ENCODE assay signal across 9 cellular contexts in the genomic region with DNA sequence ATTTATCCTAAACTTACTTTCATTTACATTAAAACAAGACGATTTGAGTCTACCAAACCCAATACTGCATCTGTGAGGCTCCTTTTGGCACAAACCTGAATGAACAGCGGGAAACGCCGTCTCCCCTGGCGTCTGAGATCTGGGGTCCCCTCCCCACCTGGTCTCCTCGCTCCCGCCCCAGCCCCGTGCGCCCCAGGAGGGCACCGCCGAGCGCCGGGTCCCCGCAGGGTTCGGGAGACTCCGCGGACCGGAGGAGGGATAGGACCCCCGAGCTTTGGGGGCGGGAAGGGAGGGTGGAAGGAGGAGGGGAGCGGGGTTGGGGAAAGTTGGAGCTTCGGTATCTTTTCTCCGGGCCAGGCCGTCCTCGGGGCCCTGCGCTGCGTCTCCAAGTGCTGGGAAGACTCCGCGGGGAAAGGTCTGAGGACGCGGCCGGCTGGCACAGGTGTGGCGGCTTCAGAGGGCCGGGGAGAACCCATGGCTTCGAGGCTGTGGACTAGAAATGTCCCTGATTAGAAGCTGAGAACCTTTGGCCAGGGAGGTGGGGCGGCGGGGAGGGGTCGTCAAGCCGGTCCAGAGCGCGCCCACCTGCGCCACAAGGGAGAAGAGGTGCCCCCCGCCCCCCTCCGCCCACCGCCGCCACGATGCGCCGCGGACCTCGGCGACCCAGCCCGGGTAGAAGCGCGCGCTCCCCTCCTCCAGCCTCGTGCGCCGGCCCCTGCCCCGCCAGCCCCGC. TPM values are rescaled to one million over a fixed set of nuclear protein-coding genes. Genes with fewer than 3 reads are reported as not detected.
DNase-seq lines count a peak whose midpoint lies in the region; ATAC-seq lines count a peak whose summit lies in the region.
"Had no signal": no experiment of that assay in that cellular context is flagged by ENCODE, and none has a peak within 500 bp of the region (broad histone marks: within the 10 kb centered on the region; RNA-seq: fewer than 3 reads in every experiment).

No MANE protein-coding gene starts in this region.

- DNase-seq in NCI-H2227 (lab: John Stamatoyannopoulos, UW; ENCODE audit: unreplicated experiment) = peak; percentile 7
- DNase-seq in NCI-H2227 treated with DMSO at 0.1 percent for 48 hours (lab: John Stamatoyannopoulos, UW) = no peak
- DNase-seq in activated CD8-positive, alpha-beta T cell treated with anti-CD3 and anti-CD28 coated beads, Interleukin-2, amount 10 ng/mL, durations not matched to agents 7 days and 5 days = no peak
- no peak for DNase-seq in stimulated activated naive CD8-positive, alpha-beta T cell treated with anti-CD3 and anti-CD28 coated beads, Interleukin-15, amount 100 ng/mL, for 72 hours
- no peak for DNase-seq in GM19240 (ENCODE audit: insufficient read length, low spot score)

- ATAC-seq in activated CD8-positive, alpha-beta T cell treated with anti-CD3 and anti-CD28 coated beads, Interleukin-2, amount 10 ng/mL, durations not matched to agents 7 days and 5 days = peak; percentile 27
- peak; percentile 50 for ATAC-seq in stimulated activated naive CD8-positive, alpha-beta T cell treated with anti-CD3 and anti-CD28 coated beads, Interleukin-15, amount 100 ng/mL, for 72 hours
- ATAC-seq in GM21390 (IDR thresholded peaks at IDR 0.05; ENCODE audit: unreplicated experiment) (no peak), GM21447 (IDR thresholded peaks at IDR 0.05; ENCODE audit: unreplicated experiment) (no peak)

- peak overlapping the region; percentile 24 for H3K27ac Mint-ChIP-seq in activated CD8-positive, alpha-beta T cell treated with anti-CD3 and anti-CD28 coated beads, Interleukin-2, amount 10 ng/mL, durations not matched to agents 7 days and 5 days
- peak overlapping the region; percentile 71 to 80 for H3K27ac Mint-ChIP-seq in stimulated activated naive CD8-positive, alpha-beta T cell treated with anti-CD3 and anti-CD28 coated beads, Interleukin-15, amount 100 ng/mL, for 72 hours
- H3K27ac Mint-ChIP-seq: CD4-positive, CD25-positive, alpha-beta regulatory T cell had no signal

- CTCF ChIA-PET in activated CD8-positive, alpha-beta T cell treated with anti-CD3 and anti-CD28 coated beads, Interleukin-2, amount 10 ng/mL, durations not matched to agents 7 days and 5 days (lab: Charles Lee) = interaction anchor here (0.9 kb wide), 1 partner anchor 24 kb away, joined by 3 read pairs; no protein-coding TSS in a partner anchor

- peak overlapping the region; percentile 60 for H3K4me3 Mint-ChIP-seq in activated CD8-positive, alpha-beta T cell treated with anti-CD3 and anti-CD28 coated beads, Interleukin-2, amount 10 ng/mL, durations not matched to agents 7 days and 5 days
- H3K4me3 Mint-ChIP-seq in stimulated activated naive CD8-positive, alpha-beta T cell treated with anti-CD3 and anti-CD28 coated beads, Interleukin-15, amount 100 ng/mL, for 72 hours = peak overlapping the region; percentile 75 to 81

- peaks cover 21% of the 10 kb centered on the region for H3K27me3 Mint-ChIP-seq in activated CD8-positive, alpha-beta T cell treated with anti-CD3 and anti-CD28 coated beads, Interleukin-2, amount 10 ng/mL, durations not matched to agents 7 days and 5 days (ENCODE audit: low read depth)
- peaks cover 23% of the 10 kb centered on the region for H3K27me3 Mint-ChIP-seq in stimulated activated naive CD8-positive, alpha-beta T cell treated with anti-CD3 and anti-CD28 coated beads, Interleukin-15, amount 100 ng/mL, for 72 hours

- H3K36me3 Mint-ChIP-seq in activated CD8-positive, alpha-beta T cell treated with anti-CD3 and anti-CD28 coated beads, Interleukin-2, amount 10 ng/mL, durations not matched to agents 7 days and 5 days (ENCODE audit: low read depth) = no peaks in the 10 kb centered on the region
- H3K36me3 Mint-ChIP-seq: CD4-positive, CD25-positive, alpha-beta regulatory T cell had no signal

- H3K4me1 Mint-ChIP-seq in activated CD8-positive, alpha-beta T cell treated with anti-CD3 and anti-CD28 coated beads, Interleukin-2, amount 10 ng/mL, durations not matched to agents 7 days and 5 days (ENCODE audit: low read depth) = peaks cover 32% of the 10 kb centered on the region
- peaks cover 70% of the 10 kb centered on the region for H3K4me1 Mint-ChIP-seq in stimulated activated naive CD8-positive, alpha-beta T cell treated with anti-CD3 and anti-CD28 coated beads, Interleukin-15, amount 100 ng/mL, for 72 hours

- H3K9me3 Mint-ChIP-seq in activated CD8-positive, alpha-beta T cell treated with anti-CD3 and anti-CD28 coated beads, Interleukin-2, amount 10 ng/mL, durations not matched to agents 7 days and 5 days (ENCODE audit: insufficient read depth) = no peaks in the 10 kb centered on the region
- H3K9me3 Mint-ChIP-seq in stimulated activated naive CD8-positive, alpha-beta T cell treated with anti-CD3 and anti-CD28 coated beads, Interleukin-15, amount 100 ng/mL, for 72 hours = peaks cover 0 to 9% of the 10 kb centered on the region in 2 donors

- POLR2A ChIA-PET in activated CD8-positive, alpha-beta T cell treated with anti-CD3 and anti-CD28 coated beads, Interleukin-2, amount 10 ng/mL, durations not matched to agents 7 days and 5 days (lab: Charles Lee) = interaction anchor here (0.6 to 1.1 kb wide), 2 partner anchors 9 to 24 kb away, joined by 3 to 4 read pairs; no protein-coding TSS in a partner anchor

- peak overlapping the region; percentile 49 for H3K4me3 ChIP-seq in iPS-11a (ENCODE audit: low read depth, low read length)

RNA-seq across cellular contexts. Expression of a gene that starts 0.6 kb away (rescaled TPM):
- 1 to 10 TPM; 1.6 to 2.5 TPM for total RNA-seq in activated CD8-positive, alpha-beta T cell treated with anti-CD3 and anti-CD28 coated beads, Interleukin-2, amount 10 ng/mL, durations not matched to agents 7 days and 5 days

Comparison
In these comparisons a context has a peak if more than half of its experiments do, and no peak if none do; other contexts are left out.
1. ATAC-seq: peak in activated CD8-positive, alpha-beta T cell treated with anti-CD3 and anti-CD28 coated beads, Interleukin-2, amount 10 ng/mL, durations not matched to agents 7 days and 5 days (single experiment) and stimulated activated naive CD8-positive, alpha-beta T cell treated with anti-CD3 and anti-CD28 coated beads, Interleukin-15, amount 100 ng/mL, for 72 hours (single experiment); none in GM21390 (single experiment) and GM21447 (single experiment).